ENCODE assay signal across 6 cellular contexts in the genomic region with DNA sequence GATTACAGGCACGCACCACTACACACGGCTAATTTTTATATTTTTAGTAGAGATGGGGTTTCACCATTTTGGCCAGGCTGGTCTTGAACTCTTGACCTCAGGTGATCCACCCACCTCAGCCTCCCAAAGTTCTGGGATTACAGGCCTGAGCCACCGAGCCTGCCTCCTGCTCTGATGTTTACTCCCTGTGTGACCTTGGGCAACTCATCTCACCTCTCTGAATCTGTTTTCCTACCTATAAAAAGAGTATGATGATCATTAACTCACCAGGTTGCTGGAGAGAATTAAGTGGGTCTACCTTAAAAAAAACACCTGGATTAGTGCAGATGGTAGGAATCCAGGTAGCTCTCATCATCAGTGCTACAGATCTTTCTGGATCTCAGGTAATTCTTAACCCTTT. TPM values are rescaled to one million over a fixed set of nuclear protein-coding genes. Genes with fewer than 3 reads are reported as not detected.
A peak's percentile ranks its signal among the peaks of the same experiment; 100 is the strongest.
DNase-seq lines count a peak whose midpoint lies in the region; ATAC-seq, FAIRE-seq and TF ChIP-seq lines count a peak whose summit lies in the region.
"Not testable (repeated sequence)": the region's sequence is repeated elsewhere in the genome, so short reads cannot be mapped to it uniquely, and the experiment has no call there.

No MANE protein-coding gene starts in this region.

- TF ChIP-seq RAD21 in HCT116 (IDR thresholded peaks at IDR 0.05; ENCODE audit: low read depth); H1 (IDR thresholded peaks at IDR 0.05 in 1 of 2, conservative IDR thresholded peaks at IDR 0.05 in 1 of 2; ENCODE audit: low read depth in 2 of 2, low read length in 2 of 2): not testable (repeated sequence)

- H2BK15ac ChIP-seq in H1 (ENCODE audit: low read length); mesenchymal stem cell (ENCODE audit: low read depth, poor library complexity, severe bottlenecking): not testable (repeated sequence)

- peaks cover 15% of the 10 kb centered on the region for H3F3A ChIP-seq in PC-3 (ENCODE audit: low read length, unreplicated experiment)

- not testable (repeated sequence) for H4K8ac ChIP-seq in H1 (ENCODE audit: extremely low read depth, insufficient read depth, low read length); mesenchymal stem cell (ENCODE audit: low read length)

- H3K4me2 ChIP-seq in HCT116 (ENCODE audit: low read length) (peak overlapping the region; percentile 38), PC-3 (ENCODE audit: low read length) (peak overlapping the region; percentile 34)
- H3K4me2 ChIP-seq in H1 (ENCODE audit: insufficient read depth in 1 of 2, low read depth in 2 of 2, low read length in 2 of 2); mesenchymal stem cell (ENCODE audit: low read length, poor library complexity, severe bottlenecking): not testable (repeated sequence)

- H2BK20ac ChIP-seq in H1 (ENCODE audit: low read length), result not testable (repeated sequence)

- TF ChIP-seq POLR2A in HCT116 (IDR thresholded peaks at IDR 0.05; ENCODE audit: borderline replicate concordance, extremely low read depth, insufficient read depth, insufficient read length); H1 (IDR thresholded peaks at IDR 0.05; ENCODE audit: control extremely low read depth in 1 of 2, low read depth in 2 of 2, low read length in 2 of 2): not testable (repeated sequence)

- RAD21 ChIA-PET in HCT116 (lab: Charles Lee; ENCODE audit: low non-redundant PET in 1 of 2, low total read pairs in 2 of 2, uncharacterized antibody in 2 of 2, unreplicated experiment in 2 of 2), result interaction anchor here (0.9 to 2.0 kb wide), 12 partner anchors 8 to 344 kb away, joined by 3 to 16 read pairs (median 4); no protein-coding TSS in a partner anchor

- ATAC-seq in HCT116, PC-3: not testable (repeated sequence)

- not testable (repeated sequence) for H2BK120ac ChIP-seq in H1 (replicated peaks; ENCODE audit: low read depth, low read length); mesenchymal stem cell (ENCODE audit: low read depth, low read length)

- H3K36me3 ChIP-seq in HCT116 (ENCODE audit: control insufficient read depth in 1 of 2, insufficient read depth in 2 of 2, low read length in 2 of 2); PC-3 (ENCODE audit: low read depth, low read length); H1 (ENCODE audit: control insufficient read depth in 2 of 4, insufficient read depth in 4 of 4, low read length in 3 of 4); mesenchymal stem cell (ENCODE audit: control insufficient read depth in 1 of 2, insufficient read depth in 2 of 2, low read depth in 1 of 2, low read length in 2 of 2); small intestine (ENCODE audit: control insufficient read depth in 2 of 2, insufficient read depth in 2 of 2, low read length in 2 of 2): not testable (repeated sequence)

- H3K14ac ChIP-seq in H1 (ENCODE audit: insufficient read length); mesenchymal stem cell (ENCODE audit: low read length in 2 of 2): not testable (repeated sequence)

- not testable (repeated sequence) for BruUV-seq in HCT116 (replicated peaks; lab: Mats Ljungman, UMichigan); PC-3 (replicated peaks; lab: Mats Ljungman, UMichigan)

- not testable (repeated sequence) for DNase-seq in HCT116 (ENCODE audit: low read depth, low spot score); PC-3; H1 (ENCODE audit: low read depth in 1 of 2, low spot score in 2 of 2); mesenchymal stem cell; small intestine

- 100% methylated on average over 3 of the region's 3 CpGs; no CpG with 5 or more reads in 1 of the 2 experiments for WGBS in H1 (ENCODE audit: extremely low coverage in 1 of 2, insufficient coverage in 1 of 2, insufficient read length in 1 of 2, insufficient replicate concordance in 2 of 2, low coverage in 1 of 2, low lambda C conversion rate in 2 of 2, missing lambda C conversion rate in 1 of 2), 2 experiments
- no CpG with 5 or more reads among the region's 3 CpGs for WGBS in mesenchymal stem cell
- WGBS in small intestine, 3 donors, result 60 to 81% (median 63%) methylated on average over 2 to 3 of the region's 3 CpGs

- H3K27ac ChIP-seq in HCT116 (ENCODE audit: low read depth, low read length), result peak overlapping the region; percentile 23
- peak overlapping the region; percentile 94 for H3K27ac ChIP-seq in PC-3 (ENCODE audit: low read length)
- peak overlapping the region; percentile 48 for H3K27ac ChIP-seq in VCaP
- H3K27ac ChIP-seq in H1 (ENCODE audit: low read depth, low read length); mesenchymal stem cell (ENCODE audit: low read length, poor library complexity, severe bottlenecking): not testable (repeated sequence)
- peak overlapping the region; percentile 37 to 38 for H3K27ac ChIP-seq in small intestine (ENCODE audit: low read depth in 1 of 2, low read length in 1 of 2)

- not testable (repeated sequence) for H2AK5ac ChIP-seq in H1 (ENCODE audit: low read depth, low read length); mesenchymal stem cell (ENCODE audit: low read length, severe bottlenecking)

- intact Hi-C loops in HCT116 (cut with micrococcal nuclease) (loop anchor here (1.0 kb wide), 2 partner anchors 34 to 344 kb away; no protein-coding TSS in a partner anchor), PC-3 (cut with micrococcal nuclease) (loop anchor here (1.0 to 5.0 kb wide), 4 partner anchors 42 to 344 kb away; no protein-coding TSS in a partner anchor)

- not testable (repeated sequence) for H3K4me3 ChIP-seq in HCT116 (replicated peaks in 1 of 2; ENCODE audit: low read depth in 1 of 2, low read length in 2 of 2); PC-3 (ENCODE audit: low read length); H1 (ENCODE audit: extremely low read depth in 1 of 4, insufficient read depth in 2 of 4, low read depth in 3 of 4, low read length in 4 of 4); mesenchymal stem cell (ENCODE audit: insufficient read depth in 1 of 2, low read depth in 1 of 2, low read length in 2 of 2); small intestine (ENCODE audit: low read depth in 1 of 2, low read length in 2 of 2)

- H3K18ac ChIP-seq in H1 (ENCODE audit: extremely low read depth, low read length); mesenchymal stem cell (ENCODE audit: low read depth in 1 of 2, low read length in 2 of 2): not testable (repeated sequence)

- POLR2A ChIA-PET in HCT116 (lab: Charles Lee), result interaction anchor here (1.2 to 2.4 kb wide), 4 partner anchors 285 to 344 kb away, joined by 3 to 10 read pairs (median 6); no protein-coding TSS in a partner anchor
- POLR2A ChIA-PET in PC-3 (lab: Charles Lee; ENCODE audit: unreplicated experiment), result interaction anchor here (0.8 kb wide), 1 partner anchor 9 kb away, joined by 3 read pairs; no protein-coding TSS in a partner anchor
- POLR2A ChIA-PET in H1 (lab: Charles Lee; ENCODE audit: partially characterized antibody), result interaction anchor here (1.7 kb wide), 1 partner anchor 66 kb away, joined by 7 read pairs; a partner anchor contains a TSS

- H3K23ac ChIP-seq in H1 (ENCODE audit: insufficient read length); mesenchymal stem cell (ENCODE audit: low read length in 2 of 2): not testable (repeated sequence)

- not testable (repeated sequence) for H3K56ac ChIP-seq in H1 (replicated peaks; ENCODE audit: insufficient read length, low read depth, low read length)

- H3K27me3 ChIP-seq in HCT116 (ENCODE audit: insufficient read depth, low read length); PC-3 (ENCODE audit: low read length); H1 (replicated peaks in 1 of 4; ENCODE audit: control insufficient read depth in 3 of 4, extremely low read depth in 1 of 4, insufficient read depth in 3 of 4, low read length in 3 of 4); mesenchymal stem cell (ENCODE audit: control insufficient read depth in 1 of 2, insufficient read depth in 1 of 2, low read length in 2 of 2); small intestine (ENCODE audit: control insufficient read depth in 2 of 2, insufficient read depth in 2 of 2, low read length in 2 of 2): not testable (repeated sequence)

- H3K4me1 ChIP-seq in HCT116 (ENCODE audit: control insufficient read depth in 1 of 2, insufficient read depth in 2 of 2, low read length in 2 of 2) (peaks cover 23 to 51% of the 10 kb centered on the region in 2 experiments; a peak in 3 of 4 replicates), PC-3 (ENCODE audit: insufficient read depth, low read length) (peaks cover 57% of the 10 kb centered on the region), mesenchymal stem cell (ENCODE audit: control insufficient read depth, insufficient read depth, low read depth, low read length) (peaks cover 12% of the 10 kb centered on the region)
- not testable (repeated sequence) for H3K4me1 ChIP-seq in H1 (replicated peaks in 1 of 4; ENCODE audit: control insufficient read depth in 3 of 4, insufficient read depth in 4 of 4, low read length in 3 of 4); small intestine (ENCODE audit: control insufficient read depth in 2 of 2, insufficient read depth in 1 of 2, low read depth in 1 of 2, low read length in 1 of 2)

- not testable (repeated sequence) for FAIRE-seq in H1 (lab: Jason Lieb, UNC); small intestine (lab: Jason Lieb, UNC)

- not testable (repeated sequence) for H3K4ac ChIP-seq in H1 (replicated peaks; ENCODE audit: insufficient read length, low read depth, low read length); mesenchymal stem cell (ENCODE audit: low read depth in 1 of 2, low read length in 2 of 2)

- not testable (repeated sequence) for H4K5ac ChIP-seq in H1 (ENCODE audit: insufficient read length, low read depth, low read length)

- not testable (repeated sequence) for H4K91ac ChIP-seq in H1 (replicated peaks; ENCODE audit: insufficient read length, low read length); mesenchymal stem cell (ENCODE audit: low read length)

- not testable (repeated sequence) for H3K9ac ChIP-seq in HCT116 (ENCODE audit: low read length); H1 (replicated peaks in 1 of 4; ENCODE audit: extremely low read depth in 1 of 4, low read depth in 3 of 4, low read length in 3 of 4)
- peak overlapping the region; percentile 70 for H3K9ac ChIP-seq in PC-3 (ENCODE audit: low read length)
- H3K9ac ChIP-seq in mesenchymal stem cell (ENCODE audit: low read length), result peak overlapping the region; percentile 48

- H2BK12ac ChIP-seq in H1 (ENCODE audit: low read depth, low read length), result not testable (repeated sequence)
- H2BK12ac ChIP-seq in mesenchymal stem cell (ENCODE audit: low read length in 2 of 2), result peak overlapping the region in 1 of 2 experiments; percentile 95

- H3K79me1 ChIP-seq in H1 (ENCODE audit: low read depth, low read length); mesenchymal stem cell (replicated peaks; ENCODE audit: low read length, poor library complexity, severe bottlenecking): not testable (repeated sequence)

- TF ChIP-seq EP300 in H1 (IDR thresholded peaks at IDR 0.05; ENCODE audit: borderline replicate concordance in 1 of 2, low read depth in 2 of 2, low read length in 2 of 2), result not testable (repeated sequence)

- H3K79me2 ChIP-seq in HCT116 (ENCODE audit: insufficient read depth, low read length); H1 (ENCODE audit: control insufficient read depth in 1 of 2, insufficient read depth in 2 of 2, low read length in 2 of 2): not testable (repeated sequence)
- peaks cover 17% of the 10 kb centered on the region for H3K79me2 ChIP-seq in PC-3 (ENCODE audit: low read length)

- H3K9me3 ChIP-seq in HCT116 (ENCODE audit: control insufficient read depth in 1 of 2, insufficient read depth in 1 of 2, low read depth in 1 of 2, low read length in 2 of 2); PC-3 (ENCODE audit: low read length); H1 (ENCODE audit: insufficient read depth in 2 of 2, low read depth in 1 of 2, low read length in 1 of 2); mesenchymal stem cell (ENCODE audit: control insufficient read depth, low read length); small intestine (ENCODE audit: control insufficient read depth, low read depth): not testable (repeated sequence)

- not testable (repeated sequence) for H3K23me2 ChIP-seq in H1 (ENCODE audit: low read depth, low read length)

- TF ChIP-seq CTCF in HCT116 (IDR thresholded peaks at IDR 0.05 in 2 of 3, conservative IDR thresholded peaks at IDR 0.05 in 1 of 3; ENCODE audit: borderline replicate concordance in 1 of 3, insufficient read depth in 1 of 3, low read depth in 2 of 3, low read length in 2 of 3); PC-3 (conservative IDR thresholded peaks at IDR 0.05; ENCODE audit: low read depth, low read length); VCaP (conservative IDR thresholded peaks at IDR 0.05); H1 (IDR thresholded peaks at IDR 0.05; ENCODE audit: control extremely low read depth in 1 of 3, insufficient read depth in 1 of 3, low read depth in 1 of 3, low read length in 3 of 3): not testable (repeated sequence)

- H4K20me1 ChIP-seq in HCT116 (ENCODE audit: insufficient read depth); PC-3 (ENCODE audit: low read length); H1 (replicated peaks in 1 of 2; ENCODE audit: control insufficient read depth in 1 of 2, insufficient read depth in 2 of 2, low read length in 2 of 2): not testable (repeated sequence)

- not testable (repeated sequence) for H2BK5ac ChIP-seq in H1 (ENCODE audit: low read depth, low read length); mesenchymal stem cell (ENCODE audit: low read depth, low read length, poor library complexity, severe bottlenecking)

- CTCF ChIA-PET in HCT116 (lab: Charles Lee) (interaction anchor here (0.8 to 4.9 kb wide), 25 partner anchors 9 to 632 kb away, joined by 3 to 90 read pairs (median 4); a partner anchor contains a TSS), PC-3 (lab: Charles Lee) (interaction anchor here (0.6 to 1.7 kb wide), 9 partner anchors 9 to 344 kb away, joined by 3 to 20 read pairs (median 5); no protein-coding TSS in a partner anchor), H1 (lab: Charles Lee; ENCODE audit: partially characterized antibody) (interaction anchor here (0.6 to 4.4 kb wide), 56 partner anchors 9 to 1205 kb away, joined by 3 to 36 read pairs (median 4); a partner anchor contains a TSS)

- H2AFZ ChIP-seq in HCT116 (ENCODE audit: low read depth, low read length, poor library complexity, severe bottlenecking), result peak overlapping the region; percentile 99
- not testable (repeated sequence) for H2AFZ ChIP-seq in PC-3 (ENCODE audit: low read length); mesenchymal stem cell (ENCODE audit: low read depth, low read length)
- H2AFZ ChIP-seq in H1 (ENCODE audit: low read length), result peak overlapping the region; percentile 98; the same call in 1 of the 2 replicates

- H3K9me2 ChIP-seq in HCT116 (ENCODE audit: insufficient read depth); PC-3 (replicated peaks; ENCODE audit: low read length): not testable (repeated sequence)

RNA-seq across cellular contexts. Expression of a gene that starts 5.1 kb away (rescaled TPM):
- total RNA-seq in HCT116 (2021; ENCODE audit: unreplicated experiment), result 35.5 TPM
- polyA plus RNA-seq in HCT116 (2012), result 16.1 and 21.7 TPM in 2 replicates
- total RNA-seq in PC-3 (2014; rRNA removed), result 40.2 and 51.0 TPM in 2 replicates
- total RNA-seq in H1 (2021; fragmentation: NEBNext Ultra II Directional; extraction: Animal tissue kit (Norgen Biotek cat#: 25700)), result 22.4 and 22.6 TPM in 2 replicates
- 15.1 and 16.1 TPM in 2 replicates for polyA plus RNA-seq in H1 (2011; rRNA removed)
- polyA plus RNA-seq in H1 (2011; cell fraction: cytosol; rRNA removed), result 19.9 TPM
- polyA plus RNA-seq in H1 (2011; cell fraction: nucleus; rRNA removed), result 25.3 TPM
- 18.6 to 29.2 TPM (median 20.1 TPM) in 4 replicates for polyA plus RNA-seq in H1 (2012, experiment 1 of 2)
- polyA plus RNA-seq in H1 (2012, experiment 2 of 2), result 3.7 TPM
- polyA plus RNA-seq in H1 (2013, experiment 1 of 2), result 12.7 TPM
- polyA plus RNA-seq in H1 (2013, experiment 2 of 2), result 13.0 TPM
- 24.3 and 25.5 TPM in 2 replicates for polyA minus RNA-seq in H1 (2011; rRNA and poly(A)+ RNA removed)
- 17.8 TPM for polyA minus RNA-seq in H1 (2011; cell fraction: cytosol; rRNA and poly(A)+ RNA removed)
- polyA minus RNA-seq in H1 (2011; cell fraction: nucleus; rRNA and poly(A)+ RNA removed), result 34.5 TPM
- 3.8 TPM for polyA plus RNA-seq in mesenchymal stem cell (2013, experiment 1 of 2)
- polyA plus RNA-seq in mesenchymal stem cell (2013, experiment 2 of 2), result 4.3 TPM
- 10 to 100 TPM in 1 of 3 donors, 1 to 10 TPM in 2; 4.6 to 10.4 (median 6.7) TPM for polyA plus RNA-seq in small intestine
